In the genomic region with DNA sequence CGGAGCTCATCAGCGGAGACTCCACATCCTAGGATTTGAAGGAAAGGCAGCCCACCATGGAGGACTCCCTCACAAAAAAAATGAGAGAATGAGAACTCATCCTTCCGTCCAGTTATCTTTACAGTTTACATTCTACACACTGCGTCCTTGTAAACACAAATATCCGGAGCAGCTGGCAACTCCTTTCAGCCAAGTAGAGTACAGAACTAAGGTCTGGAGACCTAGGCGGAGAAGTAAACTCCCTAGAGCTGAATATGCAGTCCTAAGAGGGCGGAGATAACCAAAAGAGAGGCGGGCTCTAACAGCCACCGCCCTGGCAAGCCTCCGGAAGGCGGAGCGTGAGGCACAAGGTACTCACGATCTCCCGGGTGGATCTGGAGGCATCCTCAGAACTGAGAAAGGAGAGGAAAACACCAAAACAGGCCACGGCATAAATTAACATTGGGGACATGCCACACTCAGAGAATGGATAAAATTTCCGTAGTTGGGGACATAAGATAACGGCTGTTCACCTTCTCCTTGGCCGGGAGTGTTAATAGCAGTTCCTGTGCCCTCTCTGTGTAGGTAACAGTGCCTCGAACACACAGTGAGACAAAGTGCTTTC, we compare ENCODE assay signal across 8 cellular contexts. TPM values are rescaled to one million over a fixed set of nuclear protein-coding genes. Genes with fewer than 3 reads are reported as not detected.
DNase-seq lines count a peak whose midpoint lies in the region; ATAC-seq, FAIRE-seq and TF ChIP-seq lines count a peak whose summit lies in the region.

No MANE protein-coding gene starts in this region.

- peak overlapping the region; percentile 5 for H3K4ac ChIP-seq in H1 (replicated peaks; ENCODE audit: insufficient read length, low read depth, low read length)

- H2BK20ac ChIP-seq in H1 (ENCODE audit: low read length) = no peak overlapping the region

- CTCF ChIA-PET in BJ (lab: Yijun Ruan, JAX) = no interaction called here
- CTCF ChIA-PET in activated CD8-positive, alpha-beta memory T cell treated with anti-CD3 and anti-CD28 coated beads, Interleukin-2, amount 10 ng/mL, durations not matched to agents 7 days and 5 days (lab: Charles Lee) = interaction anchor here (0.8 to 7.2 kb wide), 14 partner anchors 9 to 349 kb away, joined by 3 to 59 read pairs (median 4); a partner anchor contains a TSS
- CTCF ChIA-PET in H1 (lab: Charles Lee; ENCODE audit: partially characterized antibody) = interaction anchor here (0.7 to 2.4 kb wide), 11 partner anchors 11 to 438 kb away, joined by 3 to 7 read pairs (median 3); a partner anchor contains a TSS

- peak; percentile 17 for ATAC-seq in activated CD8-positive, alpha-beta memory T cell treated with anti-CD3 and anti-CD28 coated beads, Interleukin-2, amount 10 ng/mL, durations not matched to agents 7 days and 5 days
- no peak for ATAC-seq in GM18498 (IDR thresholded peaks at IDR 0.05; ENCODE audit: unreplicated experiment)

- TF ChIP-seq EP300 in H1 (IDR thresholded peaks at IDR 0.05; ENCODE audit: borderline replicate concordance in 1 of 2, low read depth in 2 of 2, low read length in 2 of 2) = no peak

- peak overlapping the region; percentile 98 for H3K27ac Mint-ChIP-seq in activated CD8-positive, alpha-beta memory T cell treated with anti-CD3 and anti-CD28 coated beads, Interleukin-2, amount 10 ng/mL, durations not matched to agents 7 days and 5 days
- peak overlapping the region; percentile 99 for H3K27ac Mint-ChIP-seq in mesothelial cell of epicardium

- peaks cover 12 to 16% of the 10 kb centered on the region in 2 experiments for H4K20me1 ChIP-seq in H1 (replicated peaks in 1 of 2; ENCODE audit: control insufficient read depth in 1 of 2, insufficient read depth in 2 of 2, low read length in 2 of 2)

- H2BK15ac ChIP-seq in H1 (ENCODE audit: low read length) = no peak overlapping the region

- 0 out of 2 replicates have a peak, but pooled peaks cover 2% of the 10 kb centered on the region for H3K79me1 ChIP-seq in H1 (ENCODE audit: low read depth, low read length)

- POLR2A ChIA-PET in BJ (lab: Charles Lee) = interaction anchor here (0.6 to 0.9 kb wide), 5 partner anchors 58 to 209 kb away, joined by 3 to 8 read pairs (median 3); no protein-coding TSS in a partner anchor
- POLR2A ChIA-PET in H1 (lab: Charles Lee; ENCODE audit: partially characterized antibody) = interaction anchor here (0.5 to 5.0 kb wide), 24 partner anchors 8 to 227 kb away, joined by 3 to 61 read pairs (median 4); a partner anchor contains a TSS

- H3K4me1 ChIP-seq in NT2/D1 (ENCODE audit: insufficient read depth, insufficient read length) (peaks cover 8% of the 10 kb centered on the region), H1 (replicated peaks in 1 of 4; ENCODE audit: control insufficient read depth in 3 of 4, insufficient read depth in 4 of 4, low read length in 3 of 4) (peaks cover 0 to 8% (median 3%) of the 10 kb centered on the region in 4 experiments; a peak in 2 of 7 replicates)

- H3K36me3 Mint-ChIP-seq in activated CD8-positive, alpha-beta memory T cell treated with anti-CD3 and anti-CD28 coated beads, Interleukin-2, amount 10 ng/mL, durations not matched to agents 7 days and 5 days = peaks cover 2% of the 10 kb centered on the region
- peaks cover 2% of the 10 kb centered on the region for H3K36me3 Mint-ChIP-seq in mesothelial cell of epicardium

- H2AFZ ChIP-seq in H1 (ENCODE audit: low read length) = no peak overlapping the region

- H2BK5ac ChIP-seq in H1 (ENCODE audit: low read depth, low read length) = peak overlapping the region; percentile 93

- peak overlapping the region; percentile 1 for H4K91ac ChIP-seq in H1 (replicated peaks; ENCODE audit: insufficient read length, low read length)

- no peaks in the 10 kb centered on the region for H3K27me3 Mint-ChIP-seq in activated CD8-positive, alpha-beta memory T cell treated with anti-CD3 and anti-CD28 coated beads, Interleukin-2, amount 10 ng/mL, durations not matched to agents 7 days and 5 days
- no peaks in the 10 kb centered on the region for H3K27me3 Mint-ChIP-seq in mesothelial cell of epicardium (ENCODE audit: low read depth)

- H3K27me3 ChIP-seq in BJ (ENCODE audit: control insufficient read depth, insufficient read depth, low read length) (no peaks in the 10 kb centered on the region), NT2/D1 (ENCODE audit: insufficient read depth, insufficient read length) (no peaks in the 10 kb centered on the region), H1 (replicated peaks in 1 of 4; ENCODE audit: control insufficient read depth in 3 of 4, extremely low read depth in 1 of 4, insufficient read depth in 3 of 4, low read length in 3 of 4) (no peaks in the 10 kb centered on the region)

- H3K4me3 ChIP-seq in BJ (ENCODE audit: low read depth, low read length) (peak overlapping the region; percentile 44), NT2/D1 (ENCODE audit: insufficient read length, low read depth) (peak overlapping the region; percentile 78), H1 (ENCODE audit: extremely low read depth in 1 of 4, insufficient read depth in 2 of 4, low read depth in 3 of 4, low read length in 4 of 4) (peak overlapping the region; percentile 84 to 93 (median 90))

- no peaks in the 10 kb centered on the region for H3K9me3 ChIP-seq in NT2/D1 (ENCODE audit: insufficient read depth, low read length)
- no peaks in the 10 kb centered on the region for H3K9me3 ChIP-seq in H1 (ENCODE audit: insufficient read depth in 2 of 2, low read depth in 1 of 2, low read length in 1 of 2)

- peaks cover 21 to 35% of the 10 kb centered on the region in 2 experiments for H3K79me2 ChIP-seq in H1 (ENCODE audit: control insufficient read depth in 1 of 2, insufficient read depth in 2 of 2, low read length in 2 of 2)

- H3K4me3 Mint-ChIP-seq in activated CD8-positive, alpha-beta memory T cell treated with anti-CD3 and anti-CD28 coated beads, Interleukin-2, amount 10 ng/mL, durations not matched to agents 7 days and 5 days = peak overlapping the region; percentile 98
- H3K4me3 Mint-ChIP-seq in mesothelial cell of epicardium = peak overlapping the region; percentile 93

- TF ChIP-seq RAD21 in H1 (IDR thresholded peaks at IDR 0.05 in 1 of 2, conservative IDR thresholded peaks at IDR 0.05 in 1 of 2; ENCODE audit: low read depth in 2 of 2, low read length in 2 of 2) = no peak

- peak overlapping the region; percentile 92 for H3K27ac ChIP-seq in H1 (ENCODE audit: low read depth, low read length)

- peak; percentile 62 for FAIRE-seq in H1 (lab: Jason Lieb, UNC)

- no peak overlapping the region for H3K23ac ChIP-seq in H1 (ENCODE audit: insufficient read length)

- peak overlapping the region; percentile 26 for H4K5ac ChIP-seq in H1 (ENCODE audit: insufficient read length, low read depth, low read length)

- H2AK5ac ChIP-seq in H1 (ENCODE audit: low read depth, low read length) = peak overlapping the region; percentile 67

- peak overlapping the region; percentile 94 to 96 for H3K4me2 ChIP-seq in H1 (ENCODE audit: insufficient read depth in 1 of 2, low read depth in 2 of 2, low read length in 2 of 2)

- TF ChIP-seq POLR2A in H1 (IDR thresholded peaks at IDR 0.05; ENCODE audit: control extremely low read depth in 1 of 2, low read depth in 2 of 2, low read length in 2 of 2) = peak; percentile 57 to 66; a peak in 2 of 3 replicates

- TF ChIP-seq CTCF in BJ (IDR thresholded peaks at IDR 0.05; ENCODE audit: insufficient read depth, low read depth, low read length) (no peak), H1 (IDR thresholded peaks at IDR 0.05; ENCODE audit: control extremely low read depth in 1 of 3, insufficient read depth in 1 of 3, low read depth in 1 of 3, low read length in 3 of 3) (no peak), mesothelial cell of epicardium (IDR thresholded peaks at IDR 0.05; ENCODE audit: unreplicated experiment) (no peak)

- H3K9me3 Mint-ChIP-seq in activated CD8-positive, alpha-beta memory T cell treated with anti-CD3 and anti-CD28 coated beads, Interleukin-2, amount 10 ng/mL, durations not matched to agents 7 days and 5 days (ENCODE audit: low read depth) = no peaks in the 10 kb centered on the region
- H3K9me3 Mint-ChIP-seq in mesothelial cell of epicardium = no peaks in the 10 kb centered on the region

- H3K18ac ChIP-seq in H1 (ENCODE audit: extremely low read depth, low read length) = peak overlapping the region; percentile 89

- H3K9ac ChIP-seq in NT2/D1 (ENCODE audit: insufficient read length, low read depth) = peak overlapping the region; percentile 98
- peak overlapping the region in 3 of 4 experiments; percentile 90 to 96 (median 95); a peak in 6 of 7 replicates for H3K9ac ChIP-seq in H1 (replicated peaks in 1 of 4; ENCODE audit: extremely low read depth in 1 of 4, low read depth in 3 of 4, low read length in 3 of 4)

- H4K8ac ChIP-seq in H1 (ENCODE audit: extremely low read depth, insufficient read depth, low read length) = peak overlapping the region; percentile 41; the same call in 1 of the 2 replicates

- DNase-seq in BJ (ENCODE audit: low read depth) (no peak), HS-5 (ENCODE audit: low read depth) (peak; percentile 61), NT2/D1 (ENCODE audit: low read depth, low spot score) (no peak), H1 (ENCODE audit: low read depth in 1 of 2, low spot score in 2 of 2) (peak in 1 of 2 experiments; percentile 76), mesothelial cell of epicardium (ENCODE audit: low spot score in 2 of 2, unreplicated experiment in 2 of 2) (peak; percentile 39 to 71)
- peak; percentile 92 for DNase-seq in activated CD8-positive, alpha-beta memory T cell treated with anti-CD3 and anti-CD28 coated beads, Interleukin-2, amount 10 ng/mL, durations not matched to agents 7 days and 5 days
- DNase-seq in stimulated activated CD8-positive, alpha-beta memory T cell treated with anti-CD3 and anti-CD28 coated beads, Interleukin-15, amount 100 ng/mL, for 48 hours (ENCODE audit: low read depth in 2 of 2) = peak; percentile 57 to 72

- peaks cover 34% of the 10 kb centered on the region for H3K4me1 Mint-ChIP-seq in activated CD8-positive, alpha-beta memory T cell treated with anti-CD3 and anti-CD28 coated beads, Interleukin-2, amount 10 ng/mL, durations not matched to agents 7 days and 5 days
- H3K4me1 Mint-ChIP-seq in mesothelial cell of epicardium = peaks cover 27% of the 10 kb centered on the region

- 2% methylated on average over 19 of the region's 19 CpGs; no CpG with 5 or more reads in 1 of the 2 experiments for WGBS in H1 (ENCODE audit: extremely low coverage in 1 of 2, insufficient coverage in 1 of 2, insufficient read length in 1 of 2, insufficient replicate concordance in 2 of 2, low coverage in 1 of 2, low lambda C conversion rate in 2 of 2, missing lambda C conversion rate in 1 of 2), 2 experiments

- H2BK120ac ChIP-seq in H1 (replicated peaks; ENCODE audit: low read depth, low read length) = no peak overlapping the region

- H3K36me3 ChIP-seq in BJ (ENCODE audit: control insufficient read depth, insufficient read depth, low read length) = no peaks in the 10 kb centered on the region
- peaks cover 5% of the 10 kb centered on the region for H3K36me3 ChIP-seq in NT2/D1 (ENCODE audit: insufficient read depth, insufficient read length, low read length)
- no peaks in the 10 kb centered on the region for H3K36me3 ChIP-seq in H1 (ENCODE audit: control insufficient read depth in 2 of 4, insufficient read depth in 4 of 4, low read length in 3 of 4)

- H2BK12ac ChIP-seq in H1 (ENCODE audit: low read depth, low read length) = peak overlapping the region; percentile 7

- H3K56ac ChIP-seq in H1 (replicated peaks; ENCODE audit: insufficient read length, low read depth, low read length) = no peak overlapping the region

- peaks cover 22% of the 10 kb centered on the region for H3K23me2 ChIP-seq in H1 (ENCODE audit: low read depth, low read length)

- H3K14ac ChIP-seq in H1 (ENCODE audit: insufficient read length) = no peak overlapping the region

RNA-seq across cellular contexts. Expression of a gene that starts 1.0 kb away (rescaled TPM):
- polyA plus RNA-seq in BJ (2011; rRNA removed) = 24.8 and 39.5 TPM in 2 replicates
- polyA minus RNA-seq in BJ (2011; rRNA and poly(A)+ RNA removed) = 56.6 and 59.8 TPM in 2 replicates
- total RNA-seq in activated CD8-positive, alpha-beta memory T cell treated with anti-CD3 and anti-CD28 coated beads, Interleukin-2, amount 10 ng/mL, durations not matched to agents 7 days and 5 days = 100 to 1,000 TPM; 100 to 111 TPM
- 103 and 109 TPM in 2 replicates for total RNA-seq in H1 (2021; fragmentation: NEBNext Ultra II Directional; extraction: Animal tissue kit (Norgen Biotek cat#: 25700))
- 69.5 and 86.6 TPM in 2 replicates for polyA plus RNA-seq in H1 (2011; rRNA removed)
- 39.2 TPM for polyA plus RNA-seq in H1 (2011; cell fraction: cytosol; rRNA removed)
- polyA plus RNA-seq in H1 (2011; cell fraction: nucleus; rRNA removed) = 66.9 TPM
- 47.2 to 63.1 TPM (median 54.2 TPM) in 4 replicates for polyA plus RNA-seq in H1 (2012, experiment 1 of 2)
- polyA plus RNA-seq in H1 (2012, experiment 2 of 2) = 3.3 TPM
- 30.4 TPM for polyA plus RNA-seq in H1 (2013, experiment 1 of 2)
- polyA plus RNA-seq in H1 (2013, experiment 2 of 2) = 31.0 TPM
- polyA minus RNA-seq in H1 (2011; rRNA and poly(A)+ RNA removed) = 137 and 225 TPM in 2 replicates
- 57.2 TPM for polyA minus RNA-seq in H1 (2011; cell fraction: cytosol; rRNA and poly(A)+ RNA removed)
- 66.8 TPM for polyA minus RNA-seq in H1 (2011; cell fraction: nucleus; rRNA and poly(A)+ RNA removed)
- 86.6 to 91.5 TPM (median 87.4 TPM) in 3 replicates for total RNA-seq in mesothelial cell of epicardium

Comparison
In these comparisons a context has a peak if more than half of its experiments do, and no peak if none do; other contexts are left out.
1. DNase-seq: peak in HS-5 (single experiment), activated CD8-positive, alpha-beta memory T cell treated with anti-CD3 and anti-CD28 coated beads, Interleukin-2, amount 10 ng/mL, durations not matched to agents 7 days and 5 days (single experiment), mesothelial cell of epicardium (2 of 2) and stimulated activated CD8-positive, alpha-beta memory T cell treated with anti-CD3 and anti-CD28 coated beads, Interleukin-15, amount 100 ng/mL, for 48 hours (2 of 2); none in BJ (single experiment) and NT2/D1 (single experiment).
2. Peak in every context shown above with its lines, with median percentiles within 50 percentile points of each other: H3K4me3 ChIP-seq.